Comparison of ENCODE assay signal across 10 cellular contexts in genomic region chr13:113210834-113211233, GRCh38. TPM values are rescaled to one million over a fixed set of nuclear protein-coding genes. Genes with fewer than 3 reads are reported as not detected.
DNase-seq lines count a peak whose midpoint lies in the region; ATAC-seq, FAIRE-seq and TF ChIP-seq lines count a peak whose summit lies in the region.
"Had no signal": no experiment of that assay in that cellular context is flagged by ENCODE, and none has a peak within 500 bp of the region (broad histone marks: within the 10 kb centered on the region; RNA-seq: fewer than 3 reads in every experiment).

No MANE protein-coding gene starts in this region.

- peak overlapping the region; percentile 86 for H3K27ac Mint-ChIP-seq in activated naive CD4-positive, alpha-beta T cell treated with anti-CD3 and anti-CD28 coated beads, Interleukin-2, amount 10 ng/mL, durations not matched to agents 7 days and 5 days
- H3K27ac Mint-ChIP-seq in stimulated activated memory B cell treated with anti-CD40 and anti-IgM and Interleukin-4, amounts not matched to agents 10 μg/mL and 1 μg/mL and 100 μg/mL, for 72 hours = no peak overlapping the region

- WGBS in small intestine, 3 donors = 92% methylated on average over 6 of the region's 6 CpGs

- H3K4me2 ChIP-seq in PC-9 = peak overlapping the region; percentile 98

- H3K4me1 ChIP-seq in PC-9 (replicated peaks; ENCODE audit: insufficient read depth) = peaks cover 51% of the 10 kb centered on the region
- H3K4me1 ChIP-seq in small intestine (ENCODE audit: control insufficient read depth in 2 of 2, insufficient read depth in 1 of 2, low read depth in 1 of 2, low read length in 1 of 2) = peaks cover 0 to 4% of the 10 kb centered on the region in 2 donors

- H3K9me3 Mint-ChIP-seq in activated naive CD4-positive, alpha-beta T cell treated with anti-CD3 and anti-CD28 coated beads, Interleukin-2, amount 10 ng/mL, durations not matched to agents 7 days and 5 days = no peaks in the 10 kb centered on the region
- H3K9me3 Mint-ChIP-seq in stimulated activated memory B cell treated with anti-CD40 and anti-IgM and Interleukin-4, amounts not matched to agents 10 μg/mL and 1 μg/mL and 100 μg/mL, for 72 hours = no peaks in the 10 kb centered on the region

- H3K27me3 Mint-ChIP-seq in activated naive CD4-positive, alpha-beta T cell treated with anti-CD3 and anti-CD28 coated beads, Interleukin-2, amount 10 ng/mL, durations not matched to agents 7 days and 5 days = no peaks in the 10 kb centered on the region
- H3K27me3 Mint-ChIP-seq in stimulated activated memory B cell treated with anti-CD40 and anti-IgM and Interleukin-4, amounts not matched to agents 10 μg/mL and 1 μg/mL and 100 μg/mL, for 72 hours = no peaks in the 10 kb centered on the region

- H3K4me3 Mint-ChIP-seq in activated naive CD4-positive, alpha-beta T cell treated with anti-CD3 and anti-CD28 coated beads, Interleukin-2, amount 10 ng/mL, durations not matched to agents 7 days and 5 days = peak overlapping the region; percentile 77
- H3K4me3 Mint-ChIP-seq in stimulated activated memory B cell treated with anti-CD40 and anti-IgM and Interleukin-4, amounts not matched to agents 10 μg/mL and 1 μg/mL and 100 μg/mL, for 72 hours = peak overlapping the region; percentile 38

- H3K9me3 ChIP-seq in PC-9 (ENCODE audit: insufficient read depth, low read depth) = no peaks in the 10 kb centered on the region
- no peaks in the 10 kb centered on the region for H3K9me3 ChIP-seq in small intestine (ENCODE audit: control insufficient read depth, low read depth)
- H3K9me3 ChIP-seq: ovary had no signal

- peaks cover 33% of the 10 kb centered on the region for H3K36me3 Mint-ChIP-seq in activated naive CD4-positive, alpha-beta T cell treated with anti-CD3 and anti-CD28 coated beads, Interleukin-2, amount 10 ng/mL, durations not matched to agents 7 days and 5 days
- peaks cover 7% of the 10 kb centered on the region for H3K36me3 Mint-ChIP-seq in stimulated activated memory B cell treated with anti-CD40 and anti-IgM and Interleukin-4, amounts not matched to agents 10 μg/mL and 1 μg/mL and 100 μg/mL, for 72 hours

- H4K20me1 ChIP-seq in PC-9 (ENCODE audit: insufficient read depth) = peaks cover 53% of the 10 kb centered on the region

- no peak for TF ChIP-seq POLR2A in erythroblast (IDR thresholded peaks at IDR 0.05; ENCODE audit: low read length)

- H3K4me1 Mint-ChIP-seq in activated naive CD4-positive, alpha-beta T cell treated with anti-CD3 and anti-CD28 coated beads, Interleukin-2, amount 10 ng/mL, durations not matched to agents 7 days and 5 days = peaks cover 50% of the 10 kb centered on the region
- peaks cover 40% of the 10 kb centered on the region for H3K4me1 Mint-ChIP-seq in stimulated activated memory B cell treated with anti-CD40 and anti-IgM and Interleukin-4, amounts not matched to agents 10 μg/mL and 1 μg/mL and 100 μg/mL, for 72 hours

- DNase-seq in activated naive CD4-positive, alpha-beta T cell treated with anti-CD3 and anti-CD28 coated beads, Interleukin-2, amount 10 ng/mL, durations not matched to agents 7 days and 5 days = no peak
- no peak for DNase-seq in activated naive CD4-positive, alpha-beta T cell treated with anti-CD3 and anti-CD28 coated beads, Interleukin-2, amount 50 U/mL, for 16 hours
- DNase-seq in PC-9 = peak in 1 of 2 experiments; percentile 33
- peak; percentile 37 to 46 for DNase-seq in erythroblast (lab: John Stamatoyannopoulos, UW)
- DNase-seq in small intestine = no peak
- DNase-seq: effector memory CD4-positive, alpha-beta T cell; ovary had no signal

- H3K79me2 ChIP-seq in PC-9 (ENCODE audit: low read depth) = peaks cover 86% of the 10 kb centered on the region

- intact Hi-C loops in PC-9 (cut with micrococcal nuclease; ENCODE audit: unreplicated experiment) = no loop called here

- peaks cover 22% of the 10 kb centered on the region for H3F3A ChIP-seq in PC-9 (ENCODE audit: insufficient read depth, low read depth)

- BruUV-seq in PC-9 (replicated peaks; lab: Mats Ljungman, UMichigan) = no TSS peak

- H3K27ac ChIP-seq in PC-9 (peak overlapping the region; percentile 80), small intestine (ENCODE audit: low read depth in 1 of 2, low read length in 1 of 2) (no peak overlapping the region)

- TF ChIP-seq CTCF in PC-9 (conservative IDR thresholded peaks at IDR 0.05) = no peak

- ATAC-seq in stimulated activated memory B cell treated with anti-CD40 and anti-IgM and Interleukin-4, amounts not matched to agents 10 μg/mL and 1 μg/mL and 100 μg/mL, for 72 hours = no peak
- ATAC-seq in HG02938 (IDR thresholded peaks at IDR 0.05; ENCODE audit: unreplicated experiment) = no peak
- no peak for ATAC-seq in HG02678 (IDR thresholded peaks at IDR 0.05; ENCODE audit: unreplicated experiment)

- CTCF ChIA-PET in activated naive CD4-positive, alpha-beta T cell treated with anti-CD3 and anti-CD28 coated beads, Interleukin-2, amount 10 ng/mL, durations not matched to agents 7 days and 5 days (lab: Charles Lee) = no interaction called here
- CTCF ChIA-PET in PC-9 (lab: Charles Lee) = no interaction called here

- FAIRE-seq in small intestine (lab: Jason Lieb, UNC) = no peak

- H3K4me3 ChIP-seq in PC-9 (peak overlapping the region; percentile 69), small intestine (ENCODE audit: low read depth in 1 of 2, low read length in 2 of 2) (no peak overlapping the region)

- POLR2A ChIA-PET in PC-9 (lab: Charles Lee; ENCODE audit: unreplicated experiment) = no interaction called here

- H3K27me3 ChIP-seq in PC-9 (ENCODE audit: insufficient read depth, low read depth) = no peaks in the 10 kb centered on the region
- H3K27me3 ChIP-seq in small intestine (ENCODE audit: control insufficient read depth in 2 of 2, insufficient read depth in 2 of 2, low read length in 2 of 2) = no peaks in the 10 kb centered on the region
- H3K27me3 ChIP-seq: ovary had no signal

- H3K9me2 ChIP-seq in PC-9 (ENCODE audit: insufficient read depth) = no peaks in the 10 kb centered on the region

- H3K36me3 ChIP-seq in PC-9 (ENCODE audit: low read depth) = peaks cover 41% of the 10 kb centered on the region
- H3K36me3 ChIP-seq in small intestine (ENCODE audit: control insufficient read depth in 2 of 2, insufficient read depth in 2 of 2, low read length in 2 of 2) = peaks cover 0 to 2% of the 10 kb centered on the region in 2 donors
- H3K36me3 ChIP-seq: ovary had no signal

- H2AFZ ChIP-seq in PC-9 = no peak overlapping the region

RNA-seq across cellular contexts. Expression of gene CUL4A, which starts 1.4 kb away (rescaled TPM):
- 90.8 and 91.0 TPM in 2 replicates for total RNA-seq in PC-9 (2021)
- 10 to 100 TPM; 30.2 to 32.7 (median 32.4) TPM for polyA plus RNA-seq in small intestine

RNA-seq across cellular contexts. Expression of gene PCID2, which starts 2.4 kb away (rescaled TPM):
- total RNA-seq in PC-9 (2021) = 48.3 and 71.8 TPM in 2 replicates
- 10 to 100 TPM; 21.6 to 33.4 (median 26.6) TPM for polyA plus RNA-seq in small intestine

RNA-seq across cellular contexts. Expression of gene PROZ, which starts 52.4 kb away (rescaled TPM):
- total RNA-seq in PC-9 (2021) = not detected in 2 replicates
- not detected for polyA plus RNA-seq in small intestine
- total RNA-seq: ovary had no signal
- polyA plus RNA-seq: ovary had no signal

Comparison
In these comparisons a context has a peak if more than half of its experiments do, and no peak if none do; other contexts are left out.
1. DNase-seq: peak in erythroblast (2 of 2); none in activated naive CD4-positive, alpha-beta T cell treated with anti-CD3 and anti-CD28 coated beads, Interleukin-2, amount 10 ng/mL, durations not matched to agents 7 days and 5 days (single experiment), activated naive CD4-positive, alpha-beta T cell treated with anti-CD3 and anti-CD28 coated beads, Interleukin-2, amount 50 U/mL, for 16 hours (single experiment) and small intestine (single experiment).